8 cellular contexts compared by ENCODE assay signal in genomic region chr5:129904102-129904666, GRCh38. TPM values are rescaled to one million over a fixed set of nuclear protein-coding genes. Genes with fewer than 3 reads are reported as not detected.
DNase-seq lines count a peak whose midpoint lies in the region; ATAC-seq, FAIRE-seq and TF ChIP-seq lines count a peak whose summit lies in the region.

Gene CHSY3, plus strand, starts transcription at chr5:129904465.

- H3K36me3 ChIP-seq in small intestine (ENCODE audit: control insufficient read depth in 2 of 2, insufficient read depth in 2 of 2, low read length in 2 of 2) = no peaks in the 10 kb centered on the region

- no peaks in the 10 kb centered on the region for H3K9me3 ChIP-seq in T-helper 17 cell (ENCODE audit: control insufficient read depth, low read length, poor library complexity, severe bottlenecking)
- no peaks in the 10 kb centered on the region for H3K9me3 ChIP-seq in small intestine (ENCODE audit: control insufficient read depth, low read depth)

- peaks cover 8 to 11% of the 10 kb centered on the region in 2 donors for H3K27me3 ChIP-seq in small intestine (ENCODE audit: control insufficient read depth in 2 of 2, insufficient read depth in 2 of 2, low read length in 2 of 2)

- peak; percentile 75 for DNase-seq in ELF-1 (ENCODE audit: low read depth, low spot score)
- no peak for DNase-seq in T-helper 17 cell
- DNase-seq in coronary artery (ENCODE audit: low spot score) = peak; percentile 92
- peak; percentile 55 for DNase-seq in kidney glomerular epithelial cell (lab: John Stamatoyannopoulos, UW)
- DNase-seq in small intestine = peak; percentile 65

- H3K4me1 Mint-ChIP-seq in T-helper 17 cell = peaks cover 13% of the 10 kb centered on the region

- TF ChIP-seq CTCF in coronary artery (IDR thresholded peaks at IDR 0.05) = no peak

- FAIRE-seq in small intestine (lab: Jason Lieb, UNC) = no peak

- H3K4me3 ChIP-seq in coronary artery (peak within 1 kb of the TSS; percentile 96), small intestine (ENCODE audit: low read depth in 1 of 2, low read length in 2 of 2) (peak within 1 kb of the TSS; percentile 46 to 69)

- peak; percentile 64 for ATAC-seq in GM21619 (IDR thresholded peaks at IDR 0.05; ENCODE audit: unreplicated experiment)
- ATAC-seq in T-helper 17 cell = peak; percentile 65
- no peak for ATAC-seq in HG03378 (IDR thresholded peaks at IDR 0.05; ENCODE audit: unreplicated experiment)

- H3K36me3 Mint-ChIP-seq in T-helper 17 cell (ENCODE audit: low read depth) = peaks cover 3% of the 10 kb centered on the region

- H3K4me3 Mint-ChIP-seq in T-helper 17 cell = peak within 1 kb of the TSS; percentile 88

- H3K4me1 ChIP-seq in small intestine (ENCODE audit: control insufficient read depth in 2 of 2, insufficient read depth in 1 of 2, low read depth in 1 of 2, low read length in 1 of 2) = peaks cover 0 to 1% of the 10 kb centered on the region in 2 donors

- H3K27ac ChIP-seq in coronary artery = peak within 1 kb of the TSS; percentile 80 to 96
- peak within 1 kb of the TSS; percentile 32 to 72 for H3K27ac ChIP-seq in small intestine (ENCODE audit: low read depth in 1 of 2, low read length in 1 of 2)

- peaks cover 52% of the 10 kb centered on the region for H3K27me3 Mint-ChIP-seq in T-helper 17 cell

- H3K27ac Mint-ChIP-seq in T-helper 17 cell = no peak within 1 kb of the TSS

- 0 to 1% (median 1%) methylated on average over 15 to 59 of the region's 62 CpGs for WGBS in small intestine, 3 donors

- TF ChIP-seq RAD21 in Ishikawa (IDR thresholded peaks at IDR 0.05; ENCODE audit: low read depth) = no peak

- peak; percentile 14; the same call in 1 of the 2 replicates for TF ChIP-seq EP300 in Ishikawa (IDR thresholded peaks at IDR 0.05; ENCODE audit: borderline replicate concordance)

TF ChIP-seq in Ishikawa, 13 proteins besides CTCF, POLR2A, EP300 and RAD21:
- TF ChIP-seq CEBPB (IDR thresholded peaks at IDR 0.05) (no peak), TCF12 (IDR thresholded peaks at IDR 0.05; ENCODE audit: low read depth) (peak; percentile 14; the same call in 1 of the 2 replicates), NFIC (IDR thresholded peaks at IDR 0.05) (no peak), MAX (IDR thresholded peaks at IDR 0.05) (no peak), TEAD4 (IDR thresholded peaks at IDR 0.05) (no peak), TAF1 (IDR thresholded peaks at IDR 0.05; ENCODE audit: low read depth) (peak; percentile 47; the same call in 1 of the 2 replicates), EGR1 (IDR thresholded peaks at IDR 0.05) (no peak), CREB1 (IDR thresholded peaks at IDR 0.05; ENCODE audit: low read depth) (no peak), ZBTB7A (IDR thresholded peaks at IDR 0.05; ENCODE audit: low read depth) (no peak), USF1 (IDR thresholded peaks at IDR 0.05) (no peak), REST (IDR thresholded peaks at IDR 0.05; ENCODE audit: low read depth) (no peak), YY1 (IDR thresholded peaks at IDR 0.05; ENCODE audit: low read depth) (no peak), FOXM1 (IDR thresholded peaks at IDR 0.05; ENCODE audit: borderline replicate concordance, low read depth) (no peak)

RNA-seq across cellular contexts. Expression of gene CHSY3, which starts in this region (rescaled TPM):
- total RNA-seq in T-helper 17 cell = not detected
- polyA plus RNA-seq in small intestine = under 1 TPM in 1 of 3 donors, not detected in 2; 0.33 TPM

Comparison
In these comparisons a context has a peak if more than half of its experiments do, and no peak if none do; other contexts are left out.
1. Peak in ATAC-seq in T-helper 17 cell; RNA of the gene not detected or under 1 TPM.
2. Peak in DNase-seq, H3K4me3 ChIP-seq and H3K27ac ChIP-seq in small intestine; RNA of the gene not detected or under 1 TPM.
3. DNase-seq: peak in ELF-1 (single experiment), coronary artery (single experiment) and kidney glomerular epithelial cell (single experiment); none in T-helper 17 cell (0 of 3).